Comparison of ENCODE assay signal across 9 cellular contexts in the genomic region with DNA sequence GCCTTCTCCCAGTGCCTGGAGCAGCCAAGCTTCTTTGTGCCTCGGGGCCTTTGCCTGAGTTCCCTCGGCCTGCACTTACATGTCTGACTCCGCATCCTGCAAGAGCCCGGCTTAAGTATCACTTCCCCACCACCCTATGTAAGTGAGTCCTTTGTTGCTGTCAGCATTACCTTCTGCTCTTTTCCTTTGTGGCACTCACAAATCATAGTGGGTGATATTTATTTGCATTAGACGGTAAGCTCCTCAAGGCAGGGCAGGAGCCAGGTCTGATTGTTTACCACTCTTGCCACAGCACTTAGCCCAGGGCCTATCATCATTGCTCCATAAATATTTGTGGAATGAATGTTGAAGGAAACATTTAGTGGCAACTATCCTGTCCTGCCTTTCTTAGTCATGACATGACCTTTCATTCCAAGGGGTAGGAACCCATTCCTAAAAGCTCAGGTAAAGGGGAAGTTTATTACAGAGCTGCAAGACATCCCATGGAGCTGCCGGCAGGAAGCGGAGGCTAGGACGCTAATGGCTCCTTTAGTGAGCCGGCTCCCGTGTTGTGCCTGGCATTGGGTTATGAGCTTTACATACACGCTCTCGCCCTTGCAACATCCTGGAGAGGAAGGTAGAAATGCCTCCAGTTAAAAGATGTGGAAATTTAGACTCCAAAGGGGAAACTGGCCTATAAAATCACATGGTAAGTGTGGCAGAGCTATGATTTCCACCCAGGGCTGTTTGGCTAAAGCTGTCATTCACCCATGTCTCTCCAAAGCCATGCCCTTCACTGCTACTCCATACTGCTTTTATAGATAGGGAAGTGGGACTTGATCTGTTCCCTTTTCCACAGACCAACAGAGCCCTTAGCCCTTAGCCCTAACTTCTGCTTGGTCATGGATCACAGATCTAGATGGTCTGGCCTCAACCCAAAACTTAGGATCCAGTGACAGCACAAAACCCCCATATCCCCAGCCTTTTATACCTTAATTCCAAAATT.
DNase-seq lines count a peak whose midpoint lies in the region; ATAC-seq lines count a peak whose summit lies in the region.
"Had no signal": no experiment of that assay in that cellular context is flagged by ENCODE, and none has a peak within 500 bp of the region (broad histone marks: within the 10 kb centered on the region; RNA-seq: fewer than 3 reads in every experiment).

No MANE protein-coding gene starts in this region.

- peaks cover 62% of the 10 kb centered on the region for H3K36me3 Mint-ChIP-seq in stimulated activated memory B cell treated with anti-CD40 and anti-IgM and Interleukin-4, amounts not matched to agents 10 μg/mL and 1 μg/mL and 100 μg/mL, for 72 hours

- H3K27me3 Mint-ChIP-seq in stimulated activated memory B cell treated with anti-CD40 and anti-IgM and Interleukin-4, amounts not matched to agents 10 μg/mL and 1 μg/mL and 100 μg/mL, for 72 hours = no peaks in the 10 kb centered on the region

- no peaks in the 10 kb centered on the region for H3K9me3 Mint-ChIP-seq in stimulated activated memory B cell treated with anti-CD40 and anti-IgM and Interleukin-4, amounts not matched to agents 10 μg/mL and 1 μg/mL and 100 μg/mL, for 72 hours

- ATAC-seq in GM19043 (IDR thresholded peaks at IDR 0.05; ENCODE audit: low read depth, unreplicated experiment) (peak; percentile 31), HG03066 (IDR thresholded peaks at IDR 0.05; ENCODE audit: low read depth, unreplicated experiment) (peak; percentile 26)
- ATAC-seq in stimulated activated memory B cell treated with anti-CD40 and anti-IgM and Interleukin-4, amounts not matched to agents 10 μg/mL and 1 μg/mL and 100 μg/mL, for 72 hours = peak; percentile 64

- DNase-seq in amniotic epithelial cell (ENCODE audit: low read depth) = peak; percentile 66
- no peak for DNase-seq in NCI-H1105 treated with DMSO at 0.1 percent for 48 hours (lab: John Stamatoyannopoulos, UW)
- DNase-seq in NCI-H2107 treated with DMSO at 0.1 percent for 48 hours (lab: John Stamatoyannopoulos, UW; ENCODE audit: unreplicated experiment) = no peak
- DNase-seq in 8988T = no peak
- no peak for DNase-seq in NCI-H187 (lab: John Stamatoyannopoulos, UW)
- DNase-seq: pancreas had no signal

- peaks cover 78% of the 10 kb centered on the region for H3K4me1 Mint-ChIP-seq in stimulated activated memory B cell treated with anti-CD40 and anti-IgM and Interleukin-4, amounts not matched to agents 10 μg/mL and 1 μg/mL and 100 μg/mL, for 72 hours

- peak overlapping the region; percentile 87 for H3K27ac Mint-ChIP-seq in stimulated activated memory B cell treated with anti-CD40 and anti-IgM and Interleukin-4, amounts not matched to agents 10 μg/mL and 1 μg/mL and 100 μg/mL, for 72 hours

- H3K4me3 Mint-ChIP-seq in stimulated activated memory B cell treated with anti-CD40 and anti-IgM and Interleukin-4, amounts not matched to agents 10 μg/mL and 1 μg/mL and 100 μg/mL, for 72 hours = peak overlapping the region; percentile 74
